In the genomic region with DNA sequence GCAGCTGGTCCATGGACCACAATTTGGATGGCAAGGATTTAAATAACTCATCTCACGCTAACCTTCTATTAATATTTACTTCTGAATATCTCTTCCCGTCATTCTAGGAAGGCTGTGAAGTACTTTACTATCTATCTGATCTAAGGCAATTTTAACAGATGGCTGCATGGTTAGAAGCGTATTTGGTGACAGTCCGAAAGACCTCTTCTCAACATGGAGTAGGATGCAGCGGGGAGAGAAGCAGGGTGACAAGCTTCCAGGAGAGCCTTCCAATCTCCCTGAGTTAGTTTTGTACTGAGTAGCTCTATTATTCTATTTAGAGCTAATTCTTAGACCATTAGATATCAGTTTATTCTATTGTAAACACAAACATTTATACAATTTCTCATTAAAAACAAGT, we compare ENCODE assay signal across 17 cellular contexts.
"Had no signal": no experiment of that assay in that cellular context is flagged by ENCODE, and none has a peak within 500 bp of the region (broad histone marks: within the 10 kb centered on the region; RNA-seq: fewer than 3 reads in every experiment).

No MANE protein-coding gene starts in this region.

- H3K79me2 ChIP-seq: parathyroid adenoma had no signal

- H2AFZ ChIP-seq: parathyroid adenoma had no signal

- H3K27ac ChIP-seq: breast epithelium, foreskin keratinocyte, parathyroid adenoma, right atrium auricular region, suprapubic skin had no signal

- DNase-seq: activated CD4-positive, alpha-beta memory T cell treated with anti-CD3 and anti-CD28 coated beads for 36 hours; activated CD4-positive, alpha-beta T cell treated with anti-CD3 and anti-CD28 coated beads for 1 hour; activated effector memory CD4-positive, alpha-beta T cell treated with anti-CD3 and anti-CD28 coated beads, Interleukin-2, amount 50 U/mL, for 16 hours; activated T-cell treated with anti-CD3 and anti-CD28 coated beads, Interleukin-2, amount 50 U/mL, for 4 hours; anterior cingulate cortex; effector CD4-positive, alpha-beta T cell; foreskin keratinocyte; kidney glomerular epithelial cell; stimulated activated CD4-positive, alpha-beta T cell treated with anti-CD3 and anti-CD28 coated beads, Interleukin-2, amount 100 ng/mL, for 24 hours; stimulated activated naive CD4-positive, alpha-beta T cell; T-cell; T1000 had no signal

- H3K27me3 ChIP-seq: breast epithelium, foreskin keratinocyte, right atrium auricular region, suprapubic skin had no signal

- H3K9ac ChIP-seq: parathyroid adenoma had no signal

- H3K9me3 ChIP-seq: breast epithelium, right atrium auricular region, suprapubic skin had no signal

- H3K4me1 ChIP-seq: breast epithelium, foreskin keratinocyte, parathyroid adenoma had no signal

- H3K4me3 ChIP-seq: breast epithelium, right atrium auricular region, smooth muscle cell, suprapubic skin had no signal

- H3K4me2 ChIP-seq: smooth muscle cell had no signal

- ATAC-seq: activated T-cell treated with anti-CD3 and anti-CD28 coated beads, Interleukin-2, amount 50 U/mL, for 4 hours; foreskin keratinocyte; T-cell had no signal

- H3K36me3 ChIP-seq: breast epithelium, right atrium auricular region, suprapubic skin had no signal
